ENCODE assay signal across 14 cellular contexts in the genomic region with DNA sequence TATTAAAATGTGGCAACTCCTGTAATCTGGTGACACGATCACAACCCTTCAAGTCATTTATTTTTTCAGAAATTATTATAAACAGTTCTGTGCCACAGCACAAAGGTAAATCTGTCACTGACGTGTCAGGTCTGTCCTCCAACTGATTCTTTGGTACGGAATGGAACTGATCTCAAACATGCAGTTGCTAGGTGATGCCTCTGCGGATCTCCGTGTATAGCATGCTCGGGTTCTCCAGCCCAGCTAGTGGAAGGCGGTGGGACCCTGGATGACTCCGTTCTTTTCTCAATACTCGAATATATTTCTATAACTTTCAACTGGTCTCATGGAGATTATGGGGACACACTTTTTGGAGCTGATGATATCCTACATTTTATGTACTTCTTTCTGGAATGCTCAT. TPM values are rescaled to one million over a fixed set of nuclear protein-coding genes. Genes with fewer than 3 reads are reported as not detected.
DNase-seq lines count a peak whose midpoint lies in the region; ATAC-seq and TF ChIP-seq lines count a peak whose summit lies in the region.
"Had no signal": no experiment of that assay in that cellular context is flagged by ENCODE, and none has a peak within 500 bp of the region (broad histone marks: within the 10 kb centered on the region; RNA-seq: fewer than 3 reads in every experiment).

No MANE protein-coding gene starts in this region.

- ATAC-seq in activated CD8-positive, alpha-beta memory T cell treated with anti-CD3 and anti-CD28 coated beads, Interleukin-2, amount 10 ng/mL, durations not matched to agents 7 days and 5 days: no peak
- ATAC-seq in left lung (no peak), GM18907 (IDR thresholded peaks at IDR 0.05; ENCODE audit: unreplicated experiment) (no peak), HG02759 (IDR thresholded peaks at IDR 0.05; ENCODE audit: unreplicated experiment) (no peak)
- no peak for ATAC-seq in stimulated activated effector memory CD8-positive, alpha-beta T cell treated with anti-CD3 and anti-CD28 coated beads, Interleukin-12 subunit alpha, Interleukin-12 subunit beta, amount 100 ng/mL, for 72 hours
- ATAC-seq: HCT116 had no signal

- peaks cover 6% of the 10 kb centered on the region for H3K36me3 Mint-ChIP-seq in activated CD8-positive, alpha-beta memory T cell treated with anti-CD3 and anti-CD28 coated beads, Interleukin-2, amount 10 ng/mL, durations not matched to agents 7 days and 5 days
- peaks cover 38% of the 10 kb centered on the region for H3K36me3 Mint-ChIP-seq in stimulated activated effector memory CD8-positive, alpha-beta T cell treated with anti-CD3 and anti-CD28 coated beads, Interleukin-12 subunit alpha, Interleukin-12 subunit beta, amount 100 ng/mL, for 72 hours

- H3K27me3 Mint-ChIP-seq in activated CD8-positive, alpha-beta memory T cell treated with anti-CD3 and anti-CD28 coated beads, Interleukin-2, amount 10 ng/mL, durations not matched to agents 7 days and 5 days: no peaks in the 10 kb centered on the region

- intact Hi-C loops in left lung (cut with DNase I): no loop called here

- CTCF ChIA-PET in activated CD8-positive, alpha-beta memory T cell treated with anti-CD3 and anti-CD28 coated beads, Interleukin-2, amount 10 ng/mL, durations not matched to agents 7 days and 5 days (lab: Charles Lee): interaction anchor here (1.1 to 3.8 kb wide), 6 partner anchors 11 to 163 kb away, joined by 3 to 71 read pairs (median 17); a partner anchor contains a TSS

- no peak for DNase-seq in activated CD8-positive, alpha-beta memory T cell treated with anti-CD3 and anti-CD28 coated beads, Interleukin-2, amount 10 ng/mL, durations not matched to agents 7 days and 5 days
- no peak for DNase-seq in activated CD8-positive, alpha-beta memory T cell treated with anti-CD3 and anti-CD28 coated beads, Interleukin-2, amount 50 U/mL, for 4 hours
- DNase-seq in left lung: no peak
- no peak for DNase-seq in stimulated activated effector memory CD8-positive, alpha-beta T cell treated with anti-CD3 and anti-CD28 coated beads, Interleukin-12 subunit alpha, Interleukin-12 subunit beta, amount 100 ng/mL, for 72 hours (ENCODE audit: low spot score in 2 of 2)
- DNase-seq in AG08396 (ENCODE audit: low spot score): no peak
- DNase-seq: effector memory CD4-positive, alpha-beta T cell; MG63 had no signal

- H3K4me3 Mint-ChIP-seq in activated CD8-positive, alpha-beta memory T cell treated with anti-CD3 and anti-CD28 coated beads, Interleukin-2, amount 10 ng/mL, durations not matched to agents 7 days and 5 days: no peak overlapping the region
- no peak overlapping the region for H3K4me3 Mint-ChIP-seq in stimulated activated effector memory CD8-positive, alpha-beta T cell treated with anti-CD3 and anti-CD28 coated beads, Interleukin-12 subunit alpha, Interleukin-12 subunit beta, amount 100 ng/mL, for 72 hours

- H3K9me3 ChIP-seq in left lung: no peaks in the 10 kb centered on the region
- H3K9me3 ChIP-seq: MG63, SJSA1, thoracic aorta had no signal

- peaks cover 53 to 89% of the 10 kb centered on the region in 2 donors for H3K4me1 ChIP-seq in left lung

- peaks cover 0 to 10% of the 10 kb centered on the region in 2 donors for H3K36me3 ChIP-seq in left lung
- H3K36me3 ChIP-seq: thoracic aorta had no signal

- TF ChIP-seq CTCF in left lung (IDR thresholded peaks at IDR 0.05): no peak

- H3K27ac Mint-ChIP-seq in activated CD8-positive, alpha-beta memory T cell treated with anti-CD3 and anti-CD28 coated beads, Interleukin-2, amount 10 ng/mL, durations not matched to agents 7 days and 5 days: peak overlapping the region; percentile 42
- H3K27ac Mint-ChIP-seq in stimulated activated effector memory CD8-positive, alpha-beta T cell treated with anti-CD3 and anti-CD28 coated beads, Interleukin-12 subunit alpha, Interleukin-12 subunit beta, amount 100 ng/mL, for 72 hours: peak overlapping the region; percentile 90

- peaks cover 68% of the 10 kb centered on the region for H3K4me1 Mint-ChIP-seq in activated CD8-positive, alpha-beta memory T cell treated with anti-CD3 and anti-CD28 coated beads, Interleukin-2, amount 10 ng/mL, durations not matched to agents 7 days and 5 days
- H3K4me1 Mint-ChIP-seq in stimulated activated effector memory CD8-positive, alpha-beta T cell treated with anti-CD3 and anti-CD28 coated beads, Interleukin-12 subunit alpha, Interleukin-12 subunit beta, amount 100 ng/mL, for 72 hours: peaks cover 69% of the 10 kb centered on the region

- H3K27me3 ChIP-seq in left lung: no peaks in the 10 kb centered on the region
- H3K27me3 ChIP-seq: MG63, SJSA1 had no signal

- H3K27ac ChIP-seq in angular gyrus (ENCODE audit: low read depth, low read length) (peak overlapping the region; percentile 98), left lung (peak overlapping the region; percentile 18 to 92)
- H3K27ac ChIP-seq: SJSA1, thoracic aorta had no signal

- no peaks in the 10 kb centered on the region for H3K9me3 Mint-ChIP-seq in activated CD8-positive, alpha-beta memory T cell treated with anti-CD3 and anti-CD28 coated beads, Interleukin-2, amount 10 ng/mL, durations not matched to agents 7 days and 5 days (ENCODE audit: low read depth)
- H3K9me3 Mint-ChIP-seq in stimulated activated effector memory CD8-positive, alpha-beta T cell treated with anti-CD3 and anti-CD28 coated beads, Interleukin-12 subunit alpha, Interleukin-12 subunit beta, amount 100 ng/mL, for 72 hours: no peaks in the 10 kb centered on the region

- H3K4me3 ChIP-seq in left lung: no peak overlapping the region
- H3K4me3 ChIP-seq: MG63, SJSA1, skin epidermis, thoracic aorta had no signal

RNA-seq across cellular contexts. Expression of a gene that starts 11.0 kb away (rescaled TPM):
- total RNA-seq in activated CD8-positive, alpha-beta memory T cell treated with anti-CD3 and anti-CD28 coated beads, Interleukin-2, amount 10 ng/mL, durations not matched to agents 7 days and 5 days: 100 to 1,000 TPM in 1 of 2 experiments, 10 to 100 TPM in 1; 97.8 to 108 TPM
- 10 to 100 TPM; 64.6 to 69.0 TPM for total RNA-seq in left lung

RNA-seq across cellular contexts. Expression of a gene that starts 52.9 kb away (rescaled TPM):
- 10 to 100 TPM in 1 of 2 experiments, 1 to 10 TPM in 1; 7.3 to 11.7 TPM for total RNA-seq in activated CD8-positive, alpha-beta memory T cell treated with anti-CD3 and anti-CD28 coated beads, Interleukin-2, amount 10 ng/mL, durations not matched to agents 7 days and 5 days
- total RNA-seq in left lung: 10 to 100 TPM in 1 of 2 donors, 1 to 10 TPM in 1; 8.8 to 40.9 TPM
